Comparison of ENCODE assay signal across 16 cellular contexts in the genomic region with DNA sequence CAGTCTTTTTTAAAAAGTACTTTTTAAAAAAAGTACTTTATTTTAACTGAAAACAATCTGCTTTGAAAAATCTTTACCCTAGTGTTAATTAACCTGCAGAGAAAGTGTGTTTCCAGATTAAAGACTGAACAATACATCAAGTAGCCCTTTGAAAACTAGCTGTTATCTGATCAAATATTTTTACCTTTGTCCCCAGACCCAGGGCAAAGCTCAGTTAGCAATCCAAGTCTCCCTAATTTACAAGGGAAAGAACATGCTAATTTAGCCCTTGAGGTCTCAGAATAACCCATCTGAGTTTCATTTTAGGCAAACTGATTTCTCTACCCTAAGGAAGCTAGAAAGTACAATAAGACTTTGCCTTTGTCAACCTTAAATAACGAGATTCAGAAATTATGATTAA.
"Had no signal": no experiment of that assay in that cellular context is flagged by ENCODE, and none has a peak within 500 bp of the region (broad histone marks: within the 10 kb centered on the region; RNA-seq: fewer than 3 reads in every experiment).

No MANE protein-coding gene starts in this region.

- H3K9me3 Mint-ChIP-seq: activated T-helper 1 cell treated with anti-CD3 and anti-CD28 coated beads, Interleukin-12 subunit alpha, Interleukin-12 subunit beta, Interleukin-2, Interleukin-4 antibody, amounts not matched to agents 30 ng/mL and 10 ng/mL and 1 ng/mL, durations not matched to agents 14 hours and 24 hours and 36 hours; naive thymus-derived CD8-positive, alpha-beta T cell; T-cell had no signal

- ATAC-seq: activated CD8-positive, alpha-beta T cell treated with anti-CD3 and anti-CD28 coated beads, Interleukin-2, amount 10 ng/mL, durations not matched to agents 7 days and 5 days; lower lobe of right lung; mucosa of descending colon; naive thymus-derived CD8-positive, alpha-beta T cell; T-cell had no signal

- H3K27me3 ChIP-seq: ascending aorta, esophagus muscularis mucosa, suprapubic skin had no signal

- H3K27ac ChIP-seq: ascending aorta, esophagus muscularis mucosa, lower lobe of right lung, suprapubic skin had no signal

- H3K36me3 ChIP-seq: ascending aorta, esophagus muscularis mucosa, lower lobe of right lung, suprapubic skin had no signal

- H3K27ac Mint-ChIP-seq: activated CD8-positive, alpha-beta T cell treated with anti-CD3 and anti-CD28 coated beads, Interleukin-2, amount 10 ng/mL, durations not matched to agents 7 days and 5 days; activated T-helper 1 cell treated with anti-CD3 and anti-CD28 coated beads, Interleukin-12 subunit alpha, Interleukin-12 subunit beta, Interleukin-2, Interleukin-4 antibody, amounts not matched to agents 30 ng/mL and 10 ng/mL and 1 ng/mL, durations not matched to agents 14 hours and 24 hours and 36 hours; naive thymus-derived CD8-positive, alpha-beta T cell; T-cell had no signal

- H3K4me3 ChIP-seq: ascending aorta, esophagus muscularis mucosa, lower lobe of right lung, mucosa of descending colon, suprapubic skin had no signal

- H3K36me3 Mint-ChIP-seq: naive thymus-derived CD8-positive, alpha-beta T cell; T-cell had no signal

- H3K4me3 Mint-ChIP-seq: activated CD8-positive, alpha-beta T cell treated with anti-CD3 and anti-CD28 coated beads, Interleukin-2, amount 10 ng/mL, durations not matched to agents 7 days and 5 days; activated T-helper 1 cell treated with anti-CD3 and anti-CD28 coated beads, Interleukin-12 subunit alpha, Interleukin-12 subunit beta, Interleukin-2, Interleukin-4 antibody, amounts not matched to agents 30 ng/mL and 10 ng/mL and 1 ng/mL, durations not matched to agents 14 hours and 24 hours and 36 hours; naive thymus-derived CD8-positive, alpha-beta T cell; T-cell had no signal

- H3K9me3 ChIP-seq: ascending aorta, esophagus muscularis mucosa, lower lobe of right lung, mucosa of descending colon, suprapubic skin had no signal

- DNase-seq: activated CD4-positive, alpha-beta T cell treated with anti-CD3 and anti-CD28 coated beads for 4 hours; activated CD8-positive, alpha-beta T cell treated with anti-CD3 and anti-CD28 coated beads, Interleukin-2, amount 10 ng/mL, durations not matched to agents 7 days and 5 days; activated naive CD4-positive, alpha-beta T cell; glutamatergic neuron; lower lobe of right lung; mucosa of descending colon; naive thymus-derived CD8-positive, alpha-beta T cell; nucleus accumbens; stimulated activated CD4-positive, alpha-beta T cell treated with anti-CD3 and anti-CD28 coated beads, Interleukin-2, amount 100 ng/mL, for 48 hours; stimulated activated naive CD4-positive, alpha-beta T cell treated with Interleukin-2 at 50 U/mL for 16 hours; T-cell; T1000 had no signal

- H3K4me1 Mint-ChIP-seq: T-cell had no signal
